In genomic region chrX:140572724-140573123, GRCh38 we compare ENCODE assay signal across 8 cellular contexts.
DNase-seq lines count a peak whose midpoint lies in the region; ATAC-seq and TF ChIP-seq lines count a peak whose summit lies in the region.

No MANE protein-coding gene starts in this region.

- TF ChIP-seq CTCF in WERI-Rb-1 (IDR thresholded peaks at IDR 0.05; ENCODE audit: low read depth, low read length) (peak; percentile 79), transverse colon (IDR thresholded peaks at IDR 0.05) (peak in 3 of 5 experiments; percentile 28 to 51 (median 35))

- no peaks in the 10 kb centered on the region for H3K36me3 Mint-ChIP-seq in activated CD8-positive, alpha-beta memory T cell treated with anti-CD3 and anti-CD28 coated beads, Interleukin-2, amount 10 ng/mL, durations not matched to agents 7 days and 5 days

- intact Hi-C loops in transverse colon (cut with DNase I; ENCODE audit: low total_unique reads) = no loop called here

- no peak for ATAC-seq in activated CD8-positive, alpha-beta memory T cell treated with anti-CD3 and anti-CD28 coated beads, Interleukin-2, amount 10 ng/mL, durations not matched to agents 7 days and 5 days
- ATAC-seq in GM21360 (IDR thresholded peaks at IDR 0.05; ENCODE audit: unreplicated experiment) = peak; percentile 96

- H3K27ac Mint-ChIP-seq in activated CD8-positive, alpha-beta memory T cell treated with anti-CD3 and anti-CD28 coated beads, Interleukin-2, amount 10 ng/mL, durations not matched to agents 7 days and 5 days = no peak overlapping the region

- CTCF ChIA-PET in activated CD8-positive, alpha-beta memory T cell treated with anti-CD3 and anti-CD28 coated beads, Interleukin-2, amount 10 ng/mL, durations not matched to agents 7 days and 5 days (lab: Charles Lee) = no interaction called here

- in situ Hi-C loops in transverse colon (cut with MboI; ENCODE audit: low pct_ligation_motif_present in 1 of 4, low pct_unique_long_range_greater_than_20kb in 1 of 4, low sequenced_read_pairs in 3 of 4) = no loop called here

- H3K4me3 ChIP-seq in WERI-Rb-1 (ENCODE audit: low read depth, low read length) = no peak overlapping the region
- no peak overlapping the region for H3K4me3 ChIP-seq in transverse colon

- no peaks in the 10 kb centered on the region for H3K4me1 ChIP-seq in transverse colon

- no peaks in the 10 kb centered on the region for H3K36me3 ChIP-seq in WERI-Rb-1
- H3K36me3 ChIP-seq in transverse colon = no peaks in the 10 kb centered on the region

- TF ChIP-seq EP300 in transverse colon (IDR thresholded peaks at IDR 0.05; ENCODE audit: low read depth) = no peak

- H3K4me3 Mint-ChIP-seq in activated CD8-positive, alpha-beta memory T cell treated with anti-CD3 and anti-CD28 coated beads, Interleukin-2, amount 10 ng/mL, durations not matched to agents 7 days and 5 days = no peak overlapping the region

- WGBS in transverse colon (ENCODE audit: low coverage in 1 of 2), 2 donors = 0% methylated on average over 1 of the region's 1 CpG

- H3K9me3 Mint-ChIP-seq in activated CD8-positive, alpha-beta memory T cell treated with anti-CD3 and anti-CD28 coated beads, Interleukin-2, amount 10 ng/mL, durations not matched to agents 7 days and 5 days (ENCODE audit: low read depth) = no peaks in the 10 kb centered on the region

- no peaks in the 10 kb centered on the region for H3K4me1 Mint-ChIP-seq in activated CD8-positive, alpha-beta memory T cell treated with anti-CD3 and anti-CD28 coated beads, Interleukin-2, amount 10 ng/mL, durations not matched to agents 7 days and 5 days

- DNase-seq in activated CD8-positive, alpha-beta memory T cell treated with anti-CD3 and anti-CD28 coated beads, Interleukin-2, amount 10 ng/mL, durations not matched to agents 7 days and 5 days = peak; percentile 40
- no peak for DNase-seq in activated CD8-positive, alpha-beta memory T cell treated with anti-CD3 and anti-CD28 coated beads, Interleukin-2, amount 50 U/mL, for 4 hours
- DNase-seq in HuH-7 (ENCODE audit: low spot score) (peak; percentile 7), WERI-Rb-1 (peak; percentile 29), iPS DF 19.7 (ENCODE audit: low read depth, low spot score) (peak; percentile 25), transverse colon (peak; percentile 14), COR-L47 (lab: John Stamatoyannopoulos, UW) (no peak)

- H3K27me3 ChIP-seq in WERI-Rb-1 (ENCODE audit: insufficient read depth, low read depth, severe bottlenecking) = peaks cover 14% of the 10 kb centered on the region
- no peaks in the 10 kb centered on the region for H3K27me3 ChIP-seq in transverse colon

- TF ChIP-seq POLR2A in transverse colon (IDR thresholded peaks at IDR 0.05) = no peak

- H3K27me3 Mint-ChIP-seq in activated CD8-positive, alpha-beta memory T cell treated with anti-CD3 and anti-CD28 coated beads, Interleukin-2, amount 10 ng/mL, durations not matched to agents 7 days and 5 days = no peaks in the 10 kb centered on the region

- H3K9me3 ChIP-seq in WERI-Rb-1 (ENCODE audit: severe bottlenecking) (no peaks in the 10 kb centered on the region), transverse colon (no peaks in the 10 kb centered on the region)

- no peak overlapping the region for H3K27ac ChIP-seq in WERI-Rb-1
- H3K27ac ChIP-seq in transverse colon = no peak overlapping the region

Comparison
In these comparisons a context has a peak if more than half of its experiments do, and no peak if none do; other contexts are left out.
1. DNase-seq: peak in activated CD8-positive, alpha-beta memory T cell treated with anti-CD3 and anti-CD28 coated beads, Interleukin-2, amount 10 ng/mL, durations not matched to agents 7 days and 5 days (single experiment), HuH-7 (single experiment), WERI-Rb-1 (single experiment), iPS DF 19.7 (single experiment) and transverse colon (single experiment); none in activated CD8-positive, alpha-beta memory T cell treated with anti-CD3 and anti-CD28 coated beads, Interleukin-2, amount 50 U/mL, for 4 hours (single experiment) and COR-L47 (single experiment).